In the genomic region with DNA sequence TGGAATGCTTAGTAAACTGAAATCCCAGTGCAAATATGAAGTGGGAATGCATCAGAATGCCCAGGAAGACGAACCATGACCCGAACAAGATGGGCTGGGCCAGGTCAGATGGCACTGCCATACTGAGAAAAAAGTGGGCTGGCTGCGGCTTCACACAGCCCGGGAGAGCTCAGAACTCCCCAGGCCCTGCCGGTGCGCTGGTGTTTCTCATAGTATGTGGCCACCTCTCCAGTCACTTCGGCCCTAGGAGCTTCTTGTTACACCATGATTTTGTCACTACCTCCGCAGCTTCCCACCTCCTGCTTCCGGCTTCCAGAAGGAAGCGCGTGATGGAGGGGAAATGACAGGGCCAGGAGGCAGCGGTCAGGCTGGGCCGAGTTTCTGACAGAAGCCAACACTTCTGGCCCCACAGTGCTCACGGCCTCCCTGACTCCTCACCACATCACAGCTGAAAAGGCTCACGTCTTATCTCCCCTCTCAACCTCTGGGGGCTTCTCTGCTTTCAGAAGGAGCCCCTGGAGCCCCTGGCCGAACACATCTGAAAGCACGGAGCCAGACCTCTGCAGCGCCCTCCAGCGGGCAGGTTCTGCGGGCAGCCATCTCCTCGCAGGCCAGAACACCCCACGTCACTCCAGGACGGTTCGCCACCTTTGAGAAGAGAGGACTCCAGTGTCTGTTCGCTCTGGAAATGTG, we compare ENCODE assay signal across 9 cellular contexts. TPM values are rescaled to one million over a fixed set of nuclear protein-coding genes. Genes with fewer than 3 reads are reported as not detected.
A peak's percentile ranks its signal among the peaks of the same experiment; 100 is the strongest.
DNase-seq lines count a peak whose midpoint lies in the region.
"Had no signal": no experiment of that assay in that cellular context is flagged by ENCODE, and none has a peak within 500 bp of the region (broad histone marks: within the 10 kb centered on the region; RNA-seq: fewer than 3 reads in every experiment).

No MANE protein-coding gene starts in this region.

- peaks cover 2% of the 10 kb centered on the region for H3K27me3 Mint-ChIP-seq in activated naive CD4-positive, alpha-beta T cell treated with anti-CD3 and anti-CD28 coated beads, Interleukin-2, amount 50 U/mL, for 24 hours

- H3K36me3 Mint-ChIP-seq in activated naive CD4-positive, alpha-beta T cell treated with anti-CD3 and anti-CD28 coated beads, Interleukin-2, amount 50 U/mL, for 24 hours, result peaks cover 9% of the 10 kb centered on the region

- peak overlapping the region; percentile 100 for H3K27ac Mint-ChIP-seq in activated naive CD4-positive, alpha-beta T cell treated with anti-CD3 and anti-CD28 coated beads, Interleukin-2, amount 50 U/mL, for 24 hours

- H3K9me3 Mint-ChIP-seq in activated naive CD4-positive, alpha-beta T cell treated with anti-CD3 and anti-CD28 coated beads, Interleukin-2, amount 50 U/mL, for 24 hours, result no peaks in the 10 kb centered on the region

- H3K4me3 Mint-ChIP-seq in activated naive CD4-positive, alpha-beta T cell treated with anti-CD3 and anti-CD28 coated beads, Interleukin-2, amount 50 U/mL, for 24 hours, result peak overlapping the region; percentile 92

- peak; percentile 81 for DNase-seq in stimulated activated CD4-positive, alpha-beta T cell treated with anti-CD3 and anti-CD28 coated beads, Interleukin-15, amount 100 ng/mL, for 24 hours
- DNase-seq in stimulated activated CD4-positive, alpha-beta T cell treated with anti-CD3 and anti-CD28 coated beads, Interleukin-12 subunit alpha, Interleukin-12 subunit beta, amount 100 ng/mL, for 4 hours, result no peak
- DNase-seq in mesenteric fat pad (ENCODE audit: low spot score), result peak; percentile 80
- no peak for DNase-seq in NCI-H1436 treated with DMSO at 0.1 percent for 48 hours (lab: John Stamatoyannopoulos, UW)
- DNase-seq in AG08396 (ENCODE audit: low spot score), result no peak
- DNase-seq in AML-193 (lab: John Stamatoyannopoulos, UW), result no peak
- no peak for DNase-seq in NCI-H1105 treated with DMSO at 0.1 percent for 48 hours (lab: John Stamatoyannopoulos, UW)
- DNase-seq: islet precursor cell had no signal

- peaks cover 87% of the 10 kb centered on the region for H3K4me1 Mint-ChIP-seq in activated naive CD4-positive, alpha-beta T cell treated with anti-CD3 and anti-CD28 coated beads, Interleukin-2, amount 50 U/mL, for 24 hours

RNA-seq across cellular contexts. Expression of gene DAD1, which starts 30.7 kb away (rescaled TPM):
- total RNA-seq in mesenteric fat pad, result 180 TPM

RNA-seq across cellular contexts. Expression of gene ABHD4, which starts 39.7 kb away (rescaled TPM):
- total RNA-seq in mesenteric fat pad, result 36.5 TPM

Comparison
In these comparisons a context has a peak if more than half of its experiments do, and no peak if none do; other contexts are left out.
1. DNase-seq: peak in stimulated activated CD4-positive, alpha-beta T cell treated with anti-CD3 and anti-CD28 coated beads, Interleukin-15, amount 100 ng/mL, for 24 hours (single experiment) and mesenteric fat pad (single experiment); none in stimulated activated CD4-positive, alpha-beta T cell treated with anti-CD3 and anti-CD28 coated beads, Interleukin-12 subunit alpha, Interleukin-12 subunit beta, amount 100 ng/mL, for 4 hours (single experiment), NCI-H1436 treated with DMSO at 0.1 percent for 48 hours (single experiment), AG08396 (single experiment), AML-193 (0 of 2) and NCI-H1105 treated with DMSO at 0.1 percent for 48 hours (single experiment).